In genomic region chr17:32348483-32348800, GRCh38 we compare ENCODE assay signal across 1 cellular context.
TF ChIP-seq lines count a peak whose summit lies in the region.

No MANE protein-coding gene starts in this region.

TF ChIP-seq in K562, 482 proteins besides CTCF, POLR2A, EP300 and RAD21:
- TF ChIP-seq TFAM (CRISPR knock-in tag; conservative IDR thresholded peaks at IDR 0.05) (no peak), SIRT6 (IDR thresholded peaks at IDR 0.05; ENCODE audit: low read depth, low read length) (no peak), MYNN (IDR thresholded peaks at IDR 0.05) (peak; percentile 26; the same call in 1 of the 2 replicates), MYNN (CRISPR knock-in tag; IDR thresholded peaks at IDR 0.05) (no peak), ZNF224 (CRISPR knock-in tag; IDR thresholded peaks at IDR 0.05) (no peak), CC2D1A (IDR thresholded peaks at IDR 0.05) (no peak), HDAC8 (tag; IDR thresholded peaks at IDR 0.05) (no peak), ZNF592 (IDR thresholded peaks at IDR 0.05) (0 out of 2 replicates have a peak, but pooled peaks have one; percentile 42), GATAD2B (IDR thresholded peaks at IDR 0.05; ENCODE audit: borderline replicate concordance) (no peak), NR2C2 (CRISPR knock-in tag; IDR thresholded peaks at IDR 0.05) (no peak), NR2C2 (tag; IDR thresholded peaks at IDR 0.05) (peak; percentile 11; the same call in 1 of the 2 replicates), STAT5A (IDR thresholded peaks at IDR 0.05; ENCODE audit: borderline replicate concordance, low read length) (0 out of 2 replicates have a peak, but pooled peaks have one; percentile 59), NFATC3 (IDR thresholded peaks at IDR 0.05) (peak; percentile 73; the same call in 1 of the 2 replicates), JUND (IDR thresholded peaks at IDR 0.05; ENCODE audit: borderline replicate concordance, low read depth, low read length) (no peak), JUND (tag; IDR thresholded peaks at IDR 0.05; ENCODE audit: borderline replicate concordance, low read depth, low read length) (peak; percentile 30; the same call in 1 of the 3 replicates), ZFPM2 (CRISPR knock-in tag; IDR thresholded peaks at IDR 0.05) (no peak), SRF (CRISPR knock-in tag; IDR thresholded peaks at IDR 0.05) (0 out of 4 replicates have a peak, but pooled peaks of 1 of the 2 experiments have one; percentile 58)
- TF ChIP-seq, protein P1, sequence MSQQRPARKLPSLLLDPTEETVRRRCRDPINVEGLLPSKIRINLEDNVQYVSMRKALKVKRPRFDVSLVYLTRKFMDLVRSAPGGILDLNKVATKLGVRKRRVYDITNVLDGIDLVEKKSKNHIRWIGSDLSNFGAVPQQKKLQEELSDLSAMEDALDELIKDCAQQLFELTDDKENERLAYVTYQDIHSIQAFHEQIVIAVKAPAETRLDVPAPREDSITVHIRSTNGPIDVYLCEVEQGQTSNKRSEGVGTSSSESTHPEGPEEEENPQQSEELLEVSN (IDR thresholded peaks at IDR 0.05; ENCODE audit: borderline replicate concordance in 1 of 2, extremely low read depth in 1 of 2, insufficient read depth in 1 of 2, insufficient read length in 1 of 2, low read depth in 1 of 2, low read length in 1 of 2, poor library complexity in 1 of 2, severe bottlenecking in 1 of 2): peak in 1 of 2 experiments; percentile 0
- TF ChIP-seq, protein P2, sequence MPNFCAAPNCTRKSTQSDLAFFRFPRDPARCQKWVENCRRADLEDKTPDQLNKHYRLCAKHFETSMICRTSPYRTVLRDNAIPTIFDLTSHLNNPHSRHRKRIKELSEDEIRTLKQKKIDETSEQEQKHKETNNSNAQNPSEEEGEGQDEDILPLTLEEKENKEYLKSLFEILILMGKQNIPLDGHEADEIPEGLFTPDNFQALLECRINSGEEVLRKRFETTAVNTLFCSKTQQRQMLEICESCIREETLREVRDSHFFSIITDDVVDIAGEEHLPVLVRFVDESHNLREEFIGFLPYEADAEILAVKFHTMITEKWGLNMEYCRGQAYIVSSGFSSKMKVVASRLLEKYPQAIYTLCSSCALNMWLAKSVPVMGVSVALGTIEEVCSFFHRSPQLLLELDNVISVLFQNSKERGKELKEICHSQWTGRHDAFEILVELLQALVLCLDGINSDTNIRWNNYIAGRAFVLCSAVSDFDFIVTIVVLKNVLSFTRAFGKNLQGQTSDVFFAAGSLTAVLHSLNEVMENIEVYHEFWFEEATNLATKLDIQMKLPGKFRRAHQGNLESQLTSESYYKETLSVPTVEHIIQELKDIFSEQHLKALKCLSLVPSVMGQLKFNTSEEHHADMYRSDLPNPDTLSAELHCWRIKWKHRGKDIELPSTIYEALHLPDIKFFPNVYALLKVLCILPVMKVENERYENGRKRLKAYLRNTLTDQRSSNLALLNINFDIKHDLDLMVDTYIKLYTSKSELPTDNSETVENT (CRISPR knock-in tag; IDR thresholded peaks at IDR 0.05): no peak
TF ChIP-seq in K562: peak in this region for 8.
